Comparison of ENCODE assay signal across 8 cellular contexts in genomic region chr14:100159865-100160533, GRCh38. TPM values are rescaled to one million over a fixed set of nuclear protein-coding genes. Genes with fewer than 3 reads are reported as not detected.
DNase-seq lines count a peak whose midpoint lies in the region; ATAC-seq, FAIRE-seq and TF ChIP-seq lines count a peak whose summit lies in the region.

No MANE protein-coding gene starts in this region.

- no peaks in the 10 kb centered on the region for H3K9me1 ChIP-seq in endothelial cell of umbilical vein (replicated peaks; ENCODE audit: control insufficient read depth, extremely low read depth, insufficient read depth, low read length)

- H4K20me1 ChIP-seq in endothelial cell of umbilical vein (replicated peaks; ENCODE audit: control insufficient read depth, extremely low read depth, insufficient read depth, low read length): no peaks in the 10 kb centered on the region

- no peak for DNase-seq in endothelial cell of umbilical vein (ENCODE audit: low read depth, low spot score)
- no peak for DNase-seq in retinal pigment epithelial cell (ENCODE audit: low read depth)
- DNase-seq in stimulated activated CD4-positive, alpha-beta T cell treated with anti-CD3 and anti-CD28 coated beads, Interleukin-15, amount 100 ng/mL, for 24 hours: no peak
- no peak for DNase-seq in DMS79 treated with DMSO at 0.1 percent for 48 hours (lab: John Stamatoyannopoulos, UW)

- POLR2A ChIA-PET in endothelial cell of umbilical vein (lab: Charles Lee): no interaction called here

- dilution Hi-C loops in endothelial cell of umbilical vein (cut with MboI; ENCODE audit: extremely low pct_ligation_motif_present, low sequenced_read_pairs): no loop called here

- peak overlapping the region; percentile 13 for H3K4me2 ChIP-seq in endothelial cell of umbilical vein (ENCODE audit: insufficient read depth, low read length)

- H3K9ac ChIP-seq in HUES64 (ENCODE audit: low read depth, low read length) (no peak overlapping the region), endothelial cell of umbilical vein (replicated peaks; ENCODE audit: extremely low read depth, insufficient read depth, low read length) (no peak overlapping the region)

- no peak overlapping the region for H2AFZ ChIP-seq in endothelial cell of umbilical vein (ENCODE audit: low read depth, low read length)

- H3K36me3 ChIP-seq in HUES64 (ENCODE audit: insufficient read depth, low read length) (no peaks in the 10 kb centered on the region), endothelial cell of umbilical vein (ENCODE audit: control insufficient read depth in 2 of 2, extremely low read depth in 1 of 2, insufficient read depth in 2 of 2, low read length in 2 of 2) (no peaks in the 10 kb centered on the region)

- peak; percentile 33 for ATAC-seq in GM19438 (IDR thresholded peaks at IDR 0.05; ENCODE audit: low read depth, unreplicated experiment)
- no peak for ATAC-seq in GM18858 (IDR thresholded peaks at IDR 0.05; ENCODE audit: unreplicated experiment)
- ATAC-seq in GM19397 (IDR thresholded peaks at IDR 0.05; ENCODE audit: unreplicated experiment): no peak

- no peaks in the 10 kb centered on the region for H3K9me3 ChIP-seq in HUES64 (ENCODE audit: insufficient read depth, low read depth, low read length)
- H3K9me3 ChIP-seq in endothelial cell of umbilical vein (replicated peaks; ENCODE audit: control insufficient read depth, insufficient read depth, low read length): no peaks in the 10 kb centered on the region

- H3K27ac ChIP-seq in HUES64 (ENCODE audit: low read depth, low read length) (no peak overlapping the region), endothelial cell of umbilical vein (ENCODE audit: insufficient read depth, low read depth, low read length) (no peak overlapping the region)

- 10% methylated on average over 39 of the region's 39 CpGs for WGBS in HUES64

- H3K79me2 ChIP-seq in endothelial cell of umbilical vein (ENCODE audit: control insufficient read depth, insufficient read depth, low read length): no peaks in the 10 kb centered on the region

- H3K4me3 ChIP-seq in HUES64 (ENCODE audit: low read length) (peak overlapping the region; percentile 55), endothelial cell of umbilical vein (replicated peaks in 1 of 3; ENCODE audit: insufficient read depth in 1 of 3, low read depth in 1 of 3, low read length in 3 of 3) (no peak overlapping the region), retinal pigment epithelial cell (ENCODE audit: low read length) (peak overlapping the region; percentile 15)

- intact Hi-C loops in endothelial cell of umbilical vein (cut with micrococcal nuclease): no loop called here

- TF ChIP-seq CTCF in endothelial cell of umbilical vein (IDR thresholded peaks at IDR 0.05; ENCODE audit: extremely low read depth in 1 of 2, insufficient read depth in 1 of 2, low read depth in 1 of 2, low read length in 2 of 2) (no peak), retinal pigment epithelial cell (conservative IDR thresholded peaks at IDR 0.05; ENCODE audit: low read depth, low read length) (no peak)

- CTCF ChIA-PET in endothelial cell of umbilical vein (lab: Charles Lee): interaction anchor here (0.9 to 1.9 kb wide), 2 partner anchors 8 to 18 kb away, joined by 3 to 6 read pairs; no protein-coding TSS in a partner anchor

- H3K27me3 ChIP-seq in HUES64 (ENCODE audit: insufficient read depth, low read length) (peaks cover 56% of the 10 kb centered on the region), endothelial cell of umbilical vein (ENCODE audit: control insufficient read depth in 2 of 2, insufficient read depth in 2 of 2, low read length in 2 of 2) (peaks cover 14 to 20% of the 10 kb centered on the region in 2 experiments)

- no peak for TF ChIP-seq POLR2A in endothelial cell of umbilical vein (IDR thresholded peaks at IDR 0.05; ENCODE audit: low read depth, low read length)

- H3K4me1 ChIP-seq in HUES64 (ENCODE audit: insufficient read depth, low read length): peaks cover 4% of the 10 kb centered on the region; the same call in 1 of the 2 replicates
- H3K4me1 ChIP-seq in endothelial cell of umbilical vein (ENCODE audit: control insufficient read depth, extremely low read depth, insufficient read depth, low read length): no peaks in the 10 kb centered on the region

- FAIRE-seq in endothelial cell of umbilical vein (lab: Jason Lieb, UNC): no peak

- BruUV-seq in endothelial cell of umbilical vein (replicated peaks; lab: Mats Ljungman, UMichigan): no TSS peak

TF ChIP-seq in endothelial cell of umbilical vein, 7 proteins besides CTCF, POLR2A, EP300 and RAD21:
- TF ChIP-seq EZH2 (IDR thresholded peaks at IDR 0.05; ENCODE audit: borderline replicate concordance, low read depth, low read length, severe bottlenecking) (peak; percentile 61), POLR2AphosphoS5 (IDR thresholded peaks at IDR 0.05; ENCODE audit: insufficient read depth, low read depth, low read length) (no peak)
TF ChIP-seq in endothelial cell of umbilical vein: peak in this region for 1.

RNA-seq across cellular contexts. Expression of gene DEGS2, which starts 0.6 kb away (rescaled TPM):
- not detected for polyA plus RNA-seq in HUES64 (2013, experiment 1 of 2)
- polyA plus RNA-seq in HUES64 (2013, experiment 2 of 2): 0.70 TPM
- total RNA-seq in endothelial cell of umbilical vein: not detected in 2 replicates
- 0.02 and 0.06 TPM in 2 replicates for polyA plus RNA-seq in endothelial cell of umbilical vein
- not detected in 2 replicates for polyA plus RNA-seq in endothelial cell of umbilical vein (2011; cell fraction: cytosol; rRNA removed)
- 0.03 TPM in 1 of 2 replicates, not detected in the other for polyA plus RNA-seq in endothelial cell of umbilical vein (2011; cell fraction: nucleus; rRNA removed)
- 0.15 and 0.16 TPM in 2 replicates for polyA plus RNA-seq in endothelial cell of umbilical vein (2012)
- polyA minus RNA-seq in endothelial cell of umbilical vein: 0.49 TPM in 1 of 2 replicates, not detected in the other
- polyA minus RNA-seq in endothelial cell of umbilical vein (2011; cell fraction: cytosol; rRNA and poly(A)+ RNA removed): not detected
- polyA minus RNA-seq in endothelial cell of umbilical vein (2011; cell fraction: nucleus; rRNA and poly(A)+ RNA removed): 0.19 TPM in 1 of 2 replicates, not detected in the other

Comparison
In these comparisons a context has a peak if more than half of its experiments do, and no peak if none do; other contexts are left out.
1. H3K4me3 ChIP-seq: peak in HUES64 (single experiment) and retinal pigment epithelial cell (single experiment); none in endothelial cell of umbilical vein (0 of 3).